In genomic region chr1:100396651-100397050, GRCh38 we compare ENCODE assay signal across 1 cellular context.
TF ChIP-seq lines count a peak whose summit lies in the region.

No MANE protein-coding gene starts in this region.

TF ChIP-seq in K562, 482 proteins besides CTCF, POLR2A, EP300 and RAD21:
- TF ChIP-seq ZNF511 (CRISPR knock-in tag; IDR thresholded peaks at IDR 0.05) (no peak), ZNF174 (CRISPR knock-in tag; IDR thresholded peaks at IDR 0.05) (no peak), PTRF (tag; IDR thresholded peaks at IDR 0.05) (no peak), ILK (tag; IDR thresholded peaks at IDR 0.05; ENCODE audit: borderline replicate concordance, low read depth) (no peak), CBX3 (IDR thresholded peaks at IDR 0.05; ENCODE audit: borderline replicate concordance in 1 of 2, low read length in 2 of 2) (no peak), NONO (IDR thresholded peaks at IDR 0.05; ENCODE audit: low read depth in 2 of 2, low read length in 1 of 2) (no peak), ZNF699 (CRISPR knock-in tag; IDR thresholded peaks at IDR 0.05; ENCODE audit: insufficient replicate concordance) (no peak), FOSL1 (tag; conservative IDR thresholded peaks at IDR 0.05) (no peak), KAT8 (IDR thresholded peaks at IDR 0.05; ENCODE audit: low read depth) (no peak), ARID1B (IDR thresholded peaks at IDR 0.05) (no peak), ZNF655 (CRISPR knock-in tag; IDR thresholded peaks at IDR 0.05) (no peak), SREBF1 (IDR thresholded peaks at IDR 0.05; ENCODE audit: borderline replicate concordance, low read depth, low read length) (no peak)
